ENCODE assay signal across 1 cellular context in genomic region chr6:26494117-26494516, GRCh38.
TF ChIP-seq lines count a peak whose summit lies in the region.

No MANE protein-coding gene starts in this region.

TF ChIP-seq in K562, 482 proteins besides CTCF, POLR2A, EP300 and RAD21:
- no peak for TF ChIP-seq RAD51 (IDR thresholded peaks at IDR 0.05; ENCODE audit: borderline replicate concordance, low read depth)
- peak; percentile 48; the same call in 1 of the 2 replicates for TF ChIP-seq TEAD4 (IDR thresholded peaks at IDR 0.05; ENCODE audit: low read length)
- TF ChIP-seq TEAD4 (CRISPR knock-in tag; IDR thresholded peaks at IDR 0.05; ENCODE audit: borderline replicate concordance): no peak
- TF ChIP-seq EGR1 (conservative IDR thresholded peaks at IDR 0.05): no peak
- TF ChIP-seq KLF16 (IDR thresholded peaks at IDR 0.05): no peak
- TF ChIP-seq ZNF717 (CRISPR knock-in tag; IDR thresholded peaks at IDR 0.05): no peak
- peak; percentile 67 for TF ChIP-seq SOX6 (IDR thresholded peaks at IDR 0.05)
- TF ChIP-seq PHF8 (IDR thresholded peaks at IDR 0.05; ENCODE audit: borderline replicate concordance, low read length): no peak
- no peak for TF ChIP-seq BCL6 (CRISPR knock-in tag; IDR thresholded peaks at IDR 0.05)
- TF ChIP-seq CBFA2T3 (IDR thresholded peaks at IDR 0.05): peak; percentile 29; the same call in 1 of the 2 replicates
- TF ChIP-seq E2F4 (CRISPR knock-in tag; IDR thresholded peaks at IDR 0.05; ENCODE audit: low read depth): no peak
- TF ChIP-seq RNF2 (IDR thresholded peaks at IDR 0.05): no peak
- peak; percentile 47; the same call in 1 of the 2 replicates for TF ChIP-seq ARID1B (IDR thresholded peaks at IDR 0.05)
- TF ChIP-seq ZNF41 (CRISPR knock-in tag; conservative IDR thresholded peaks at IDR 0.05): no peak
- no peak for TF ChIP-seq ZNF140 (CRISPR knock-in tag; IDR thresholded peaks at IDR 0.05)
- peak; percentile 16; the same call in 1 of the 2 replicates for TF ChIP-seq SMARCA4 (IDR thresholded peaks at IDR 0.05)
- no peak for TF ChIP-seq ZNF609 (CRISPR knock-in tag; IDR thresholded peaks at IDR 0.05; ENCODE audit: borderline replicate concordance)
- TF ChIP-seq TCF3 (CRISPR knock-in tag; IDR thresholded peaks at IDR 0.05): peak; percentile 25; the same call in 1 of the 2 replicates
- TF ChIP-seq TAL1 (IDR thresholded peaks at IDR 0.05): peak; percentile 39
